ENCODE assay signal across 21 cellular contexts in genomic region chr17:33055171-33055611, GRCh38.
DNase-seq lines count a peak whose midpoint lies in the region; ATAC-seq, FAIRE-seq and TF ChIP-seq lines count a peak whose summit lies in the region.
"Had no signal": no experiment of that assay in that cellular context is flagged by ENCODE, and none has a peak within 500 bp of the region (broad histone marks: within the 10 kb centered on the region; RNA-seq: fewer than 3 reads in every experiment).

No MANE protein-coding gene starts in this region.

- H3K27ac ChIP-seq in astrocyte (ENCODE audit: low read depth, low read length) (no peak overlapping the region), H9 (ENCODE audit: insufficient read length, low read depth, low read length) (no peak overlapping the region)

- H3K4me2 ChIP-seq in astrocyte (ENCODE audit: low read length) (no peak overlapping the region), H9 (ENCODE audit: insufficient read depth, insufficient read length, low read length) (no peak overlapping the region)

- no peaks in the 10 kb centered on the region for H3K79me2 ChIP-seq in astrocyte (ENCODE audit: insufficient read depth, low read length)
- no peaks in the 10 kb centered on the region for H3K79me2 ChIP-seq in H9 (ENCODE audit: insufficient read depth, low read length)

- no peak overlapping the region for H3K56ac ChIP-seq in H9 (ENCODE audit: insufficient read length, low read depth, low read length)

- H3K4me3 ChIP-seq in astrocyte (ENCODE audit: insufficient read depth, low read depth, low read length) (no peak overlapping the region), MG63 (no peak overlapping the region)
- H3K4me3 ChIP-seq: GM12878 had no signal

- no peak overlapping the region for H3K4me3 Mint-ChIP-seq in astrocyte (ENCODE audit: unreplicated experiment)
- H3K4me3 Mint-ChIP-seq in H9 = no peak overlapping the region
- H3K4me3 Mint-ChIP-seq: CD4-positive, alpha-beta T cell had no signal

- no peak overlapping the region for H3K23ac ChIP-seq in H9 (ENCODE audit: insufficient read length, low read depth, low read length)

- no peak overlapping the region for H2BK12ac ChIP-seq in H9 (ENCODE audit: insufficient read length, low read depth, low read length)

- no peaks in the 10 kb centered on the region for H3K36me3 Mint-ChIP-seq in astrocyte (ENCODE audit: low read depth, unreplicated experiment)
- no peaks in the 10 kb centered on the region for H3K36me3 Mint-ChIP-seq in H9 (ENCODE audit: insufficient read depth in 1 of 3, low read depth in 3 of 3)

- H2AK5ac ChIP-seq in H9 (ENCODE audit: insufficient read length, low read length) = no peak overlapping the region

- H3K9me3 ChIP-seq in astrocyte (ENCODE audit: insufficient read depth, low read depth, low read length) (no peaks in the 10 kb centered on the region), MG63 (no peaks in the 10 kb centered on the region), H9 (ENCODE audit: control insufficient read depth, low read depth, low read length) (no peaks in the 10 kb centered on the region)
- H3K9me3 ChIP-seq: Caco-2 had no signal

- no peak overlapping the region for H2BK20ac ChIP-seq in H9 (ENCODE audit: low read depth, low read length, poor library complexity, severe bottlenecking)

- no peak overlapping the region for H4K8ac ChIP-seq in H9 (replicated peaks; ENCODE audit: insufficient read length, low read depth, low read length)

- H3T11ph ChIP-seq in H9 (ENCODE audit: low read length) = no peak overlapping the region

- H2BK15ac ChIP-seq in H9 (ENCODE audit: low read depth, low read length) = no peak overlapping the region

- no peak overlapping the region for H2BK5ac ChIP-seq in H9 (ENCODE audit: insufficient read length, low read length)

- H4K20me1 ChIP-seq in astrocyte (ENCODE audit: insufficient read depth, low read length) = no peaks in the 10 kb centered on the region
- H4K20me1 ChIP-seq in H9 (ENCODE audit: control insufficient read depth, insufficient read depth, insufficient read length) = no peaks in the 10 kb centered on the region

- H3K18ac ChIP-seq in H9 (ENCODE audit: insufficient read length, low read depth, low read length) = no peak overlapping the region

- H3K4ac ChIP-seq in H9 (ENCODE audit: low read depth, low read length) = no peak overlapping the region

- H3K36me3 ChIP-seq in astrocyte (ENCODE audit: insufficient read depth, low read length) (no peaks in the 10 kb centered on the region), MG63 (no peaks in the 10 kb centered on the region)

- H3K4me1 Mint-ChIP-seq in astrocyte (ENCODE audit: low read depth, unreplicated experiment) (peaks cover 8% of the 10 kb centered on the region), H9 (no peaks in the 10 kb centered on the region)

- no peak overlapping the region for H3K9ac ChIP-seq in astrocyte (ENCODE audit: low read length)
- H3K9ac ChIP-seq in H9 (ENCODE audit: extremely low read depth, insufficient read length, low read length) = no peak overlapping the region

- no peak overlapping the region for H2BK120ac ChIP-seq in H9 (ENCODE audit: low read depth, low read length, poor library complexity, severe bottlenecking)

- TF ChIP-seq CTCF in astrocyte (IDR thresholded peaks at IDR 0.05; ENCODE audit: insufficient read depth, low read depth, low read length) (no peak), H9 (conservative IDR thresholded peaks at IDR 0.05) (no peak)

- no peak overlapping the region for H3K27ac Mint-ChIP-seq in astrocyte (ENCODE audit: unreplicated experiment)
- no peak overlapping the region for H3K27ac Mint-ChIP-seq in H9
- H3K27ac Mint-ChIP-seq: CD4-positive, alpha-beta T cell had no signal

- no peak overlapping the region; the same call in 1 of the 2 replicates for H3K14ac ChIP-seq in H9 (ENCODE audit: insufficient read depth, low read length)

- H2AFZ ChIP-seq in astrocyte (ENCODE audit: low read depth, low read length) (no peak overlapping the region), H9 (ENCODE audit: low read length) (no peak overlapping the region)

- no peak overlapping the region for H4K91ac ChIP-seq in H9 (ENCODE audit: insufficient read length, low read depth, low read length)

- H3K79me1 ChIP-seq in H9 (ENCODE audit: insufficient read depth, low read depth, low read length, poor library complexity, severe bottlenecking) = no peaks in the 10 kb centered on the region

- ATAC-seq in GM18907 (IDR thresholded peaks at IDR 0.05; ENCODE audit: unreplicated experiment) = no peak
- ATAC-seq: GM12878, HepG2, Panc1 had no signal

- peaks cover 4% of the 10 kb centered on the region for H3K27me3 ChIP-seq in astrocyte (ENCODE audit: insufficient read depth, low read length)
- no peaks in the 10 kb centered on the region for H3K27me3 ChIP-seq in MG63
- H3K27me3 ChIP-seq in H9 (ENCODE audit: insufficient read depth, low read length) = no peaks in the 10 kb centered on the region

- WGBS in H9 (ENCODE audit: extremely low coverage, insufficient read length, low lambda C conversion rate) = no CpG with 5 or more reads among the region's 9 CpGs

- H4K5ac ChIP-seq in H9 (ENCODE audit: insufficient read length, low read depth, low read length) = no peak overlapping the region

- H3K23me2 ChIP-seq in H9 (ENCODE audit: insufficient read length, low read depth, low read length, poor library complexity, severe bottlenecking) = no peaks in the 10 kb centered on the region

- H3K27me3 Mint-ChIP-seq in astrocyte (ENCODE audit: low read depth, unreplicated experiment) = peaks cover 22% of the 10 kb centered on the region
- H3K27me3 Mint-ChIP-seq in H9 (ENCODE audit: low read depth) = peaks cover 57% of the 10 kb centered on the region

- H3K9me3 Mint-ChIP-seq in astrocyte (ENCODE audit: unreplicated experiment) = peaks cover 7% of the 10 kb centered on the region
- H3K9me3 Mint-ChIP-seq in H9 = no peaks in the 10 kb centered on the region
- H3K9me3 Mint-ChIP-seq: CD4-positive, alpha-beta T cell had no signal

- peak; percentile 30 for DNase-seq in EH (ENCODE audit: low read depth)
- peak; percentile 12 for DNase-seq in astrocyte (ENCODE audit: low read depth)
- peak; percentile 65 for DNase-seq in islet precursor cell
- peak; percentile 43 for DNase-seq in renal cortical epithelial cell (ENCODE audit: low read depth)
- no peak for DNase-seq in MG63
- no peak for DNase-seq in dermis blood vessel endothelial cell
- DNase-seq in H9 = no peak
- DNase-seq: Caco-2; CD4-positive, alpha-beta T cell; GOT3; KBM-7; MV-4-11; NCI-H1417; NCI-H187 treated with DMSO at 0.1 percent for 48 hours; NCI-H345; NCI-H526 had no signal

- H3K4me1 ChIP-seq in astrocyte (ENCODE audit: insufficient read depth, low read length) (no peaks in the 10 kb centered on the region), H9 (ENCODE audit: insufficient read depth, low read length) (no peaks in the 10 kb centered on the region)
- H3K4me1 ChIP-seq: Caco-2 had no signal

- no peak for FAIRE-seq in astrocyte (lab: Jason Lieb, UNC)
- FAIRE-seq: A204.1, GM12878, HepG2 had no signal

Comparison
In these comparisons a context has a peak if more than half of its experiments do, and no peak if none do; other contexts are left out.
1. DNase-seq: peak in EH (single experiment), astrocyte (single experiment), islet precursor cell (single experiment) and renal cortical epithelial cell (single experiment); none in MG63 (single experiment), dermis blood vessel endothelial cell (single experiment) and H9 (single experiment).